Comparison of ENCODE assay signal across 8 cellular contexts in the genomic region with DNA sequence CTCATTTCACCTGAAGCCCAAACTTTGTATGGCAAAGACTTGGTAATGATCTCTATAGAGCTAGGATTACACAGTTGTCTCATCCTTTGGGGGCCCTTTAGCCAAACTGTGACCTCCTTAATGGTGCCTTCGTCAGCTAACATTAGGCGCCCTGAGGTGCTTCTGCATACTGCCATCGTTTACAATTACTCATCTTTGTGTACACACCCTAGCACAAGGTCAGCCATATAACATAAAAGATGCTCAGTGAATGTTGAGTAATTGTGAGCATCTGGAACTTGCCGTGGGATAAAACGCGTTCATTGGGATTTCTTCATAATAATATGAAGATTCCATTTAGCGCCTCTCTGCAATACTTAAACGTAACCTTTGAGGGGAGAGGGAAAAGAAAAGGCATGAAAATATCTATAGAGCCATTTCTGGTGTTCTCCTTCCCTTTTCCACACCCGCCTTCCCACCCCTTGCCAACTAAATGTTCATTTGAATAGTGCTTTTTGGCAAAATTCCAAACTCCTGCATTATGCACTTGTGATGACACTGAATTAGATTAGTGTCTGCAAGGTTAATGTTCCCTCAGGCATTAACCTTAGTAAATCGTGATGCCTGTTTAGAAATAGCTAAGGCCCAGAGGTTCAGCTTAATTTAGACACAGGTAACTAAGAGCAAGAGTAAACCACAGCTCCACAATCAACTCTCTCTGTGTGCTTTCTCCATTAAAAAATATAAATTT. TPM values are rescaled to one million over a fixed set of nuclear protein-coding genes. Genes with fewer than 3 reads are reported as not detected.
DNase-seq lines count a peak whose midpoint lies in the region; ATAC-seq and TF ChIP-seq lines count a peak whose summit lies in the region.

No MANE protein-coding gene starts in this region.

- H3K4me1 Mint-ChIP-seq in activated CD8-positive, alpha-beta T cell treated with anti-CD3 and anti-CD28 coated beads for 36 hours (ENCODE audit: low read depth) = peaks cover 22% of the 10 kb centered on the region

- H3K36me3 Mint-ChIP-seq in activated CD8-positive, alpha-beta T cell treated with anti-CD3 and anti-CD28 coated beads for 36 hours (ENCODE audit: low read depth) = peaks cover 14% of the 10 kb centered on the region

- CTCF ChIA-PET in activated CD8-positive, alpha-beta T cell treated with anti-CD3 and anti-CD28 coated beads for 36 hours (lab: Charles Lee) = interaction anchor here (0.8 to 1.3 kb wide), 2 partner anchors 8 to 10 kb away, joined by 3 read pairs; no protein-coding TSS in a partner anchor

- H3K27ac Mint-ChIP-seq in activated CD8-positive, alpha-beta T cell treated with anti-CD3 and anti-CD28 coated beads for 36 hours = peak overlapping the region; percentile 97

- ATAC-seq in activated CD8-positive, alpha-beta T cell treated with anti-CD3 and anti-CD28 coated beads for 36 hours = no peak
- no peak for ATAC-seq in GM18519 (IDR thresholded peaks at IDR 0.05; ENCODE audit: low FRiP score, unreplicated experiment)

- peak overlapping the region in 4 of 5 donors; percentile 94 to 98 (median 95) for H3K9ac ChIP-seq in subcutaneous abdominal adipose tissue (ENCODE audit: low read length in 5 of 5)

- H3K9me3 ChIP-seq in iPS-18c (ENCODE audit: control insufficient read depth, insufficient read depth, low read length) = no peaks in the 10 kb centered on the region
- no peaks in the 10 kb centered on the region for H3K9me3 ChIP-seq in subcutaneous abdominal adipose tissue (ENCODE audit: control insufficient read depth in 5 of 5, low read length in 5 of 5)

- no peaks in the 10 kb centered on the region for H3K9me3 Mint-ChIP-seq in activated CD8-positive, alpha-beta T cell treated with anti-CD3 and anti-CD28 coated beads for 36 hours

- H3K4me1 ChIP-seq in subcutaneous abdominal adipose tissue (ENCODE audit: control insufficient read depth in 5 of 5, insufficient read depth in 5 of 5, low read length in 5 of 5) = peaks cover 4 to 23% (median 22%) of the 10 kb centered on the region in 5 donors

- H3K4me3 Mint-ChIP-seq in activated CD8-positive, alpha-beta T cell treated with anti-CD3 and anti-CD28 coated beads for 36 hours = peak overlapping the region; percentile 95

- intact Hi-C loops in activated CD8-positive, alpha-beta T cell treated with anti-CD3 and anti-CD28 coated beads for 36 hours (cut with micrococcal nuclease) = no loop called here

- H3K27ac ChIP-seq in subcutaneous abdominal adipose tissue (ENCODE audit: low read depth, low read length) = peak overlapping the region; percentile 89

- no peaks in the 10 kb centered on the region for H3K36me3 ChIP-seq in subcutaneous abdominal adipose tissue (ENCODE audit: control insufficient read depth in 5 of 5, insufficient read depth in 5 of 5, low read length in 5 of 5)

- no peak for TF ChIP-seq CTCF in activated CD8-positive, alpha-beta T cell treated with anti-CD3 and anti-CD28 coated beads for 36 hours (IDR thresholded peaks at IDR 0.05)

- POLR2A ChIA-PET in activated CD8-positive, alpha-beta T cell treated with anti-CD3 and anti-CD28 coated beads for 36 hours (lab: Charles Lee) = interaction anchor here (0.9 to 3.4 kb wide), 11 partner anchors 10 to 341 kb away, joined by 3 to 18 read pairs (median 4); a partner anchor contains a TSS

- DNase-seq in D341Med (ENCODE audit: low spot score) (peak; percentile 43), dermis blood vessel endothelial cell (no peak)
- no peak for DNase-seq in Jurkat, Clone E6-1 (ENCODE audit: low read depth, low spot score)
- no peak for DNase-seq in activated CD8-positive, alpha-beta T cell treated with anti-CD3 and anti-CD28 coated beads for 36 hours
- no peak for DNase-seq in effector CD8-positive, alpha-beta T cell (lab: John Stamatoyannopoulos, UW)

- H3K27me3 ChIP-seq in subcutaneous abdominal adipose tissue (ENCODE audit: control insufficient read depth in 5 of 5, insufficient read depth in 4 of 5, low read length in 5 of 5) = no peaks in the 10 kb centered on the region

- no peaks in the 10 kb centered on the region for H3K27me3 Mint-ChIP-seq in activated CD8-positive, alpha-beta T cell treated with anti-CD3 and anti-CD28 coated beads for 36 hours

- peak overlapping the region; percentile 80 for H3K4me3 ChIP-seq in Jurkat, Clone E6-1 (ENCODE audit: low read length)
- H3K4me3 ChIP-seq in iPS-18c (ENCODE audit: insufficient read depth, low read depth, low read length) (peak overlapping the region; percentile 100), subcutaneous abdominal adipose tissue (ENCODE audit: low read depth in 1 of 5, low read length in 5 of 5) (peak overlapping the region; percentile 84 to 94 (median 90))

RNA-seq across cellular contexts. Expression of a gene that starts 1.0 kb away (rescaled TPM):
- polyA plus RNA-seq in Jurkat, Clone E6-1 (2012; ENCODE audit: insufficient read depth, insufficient read length) = 16.5 TPM
- total RNA-seq in activated CD8-positive, alpha-beta T cell treated with anti-CD3 and anti-CD28 coated beads for 36 hours = 10 to 100 TPM; 36.3 to 36.9 TPM
- 33.7 and 38.0 TPM in 2 replicates for total RNA-seq in dermis blood vessel endothelial cell
